Comparison of ENCODE assay signal across 15 cellular contexts in genomic region chr10:37171945-37172344, GRCh38. TPM values are rescaled to one million over a fixed set of nuclear protein-coding genes. Genes with fewer than 3 reads are reported as not detected.
"Had no signal": no experiment of that assay in that cellular context is flagged by ENCODE, and none has a peak within 500 bp of the region (broad histone marks: within the 10 kb centered on the region; RNA-seq: fewer than 3 reads in every experiment).

No MANE protein-coding gene starts in this region.

RNA-seq across cellular contexts. Expression of gene ANKRD30A, which starts 46.5 kb away (rescaled TPM):
- total RNA-seq: activated CD4-positive, alpha-beta memory T cell treated with anti-CD3 and anti-CD28 coated beads, Interleukin-2, amount 10 ng/mL, durations not matched to agents 7 days and 5 days; activated CD4-positive, alpha-beta T cell treated with anti-CD3 and anti-CD28 coated beads for 36 hours; activated CD4-positive, alpha-beta T cell treated with anti-CD3 and anti-CD28 coated beads, Interleukin-2, amount 10 ng/mL, durations not matched to agents 7 days and 5 days; activated CD8-positive, alpha-beta memory T cell treated with anti-CD3 and anti-CD28 coated beads, Interleukin-2, amount 10 ng/mL, durations not matched to agents 7 days and 5 days; activated CD8-positive, alpha-beta T cell treated with anti-CD3 and anti-CD28 coated beads, Interleukin-2, amount 10 ng/mL, durations not matched to agents 7 days and 5 days; activated naive CD8-positive, alpha-beta T cell treated with anti-CD3 and anti-CD28 coated beads, Interleukin-2, amount 10 ng/mL, durations not matched to agents 7 days and 5 days; activated T-helper 2 cell treated with anti-CD3 and anti-CD28 coated beads, Interferon-gamma antibody, Interleukin-2, Interleukin-4, amounts not matched to agents 10 μg/mL and 5 μg/mL and 100 μg/mL, durations not matched to agents 14 hours and 24 hours and 36 hours; ascending aorta; bronchial epithelial cell; cardiac muscle cell; T-cell; T-helper 1 cell treated with Interleukin-12 subunit alpha and Interleukin-12 subunit beta and Interleukin-4 antibody, amounts not matched to agents 30 ng/mL and 1 ng/mL, for 36 hours; T-helper 17 cell; T-helper 2 cell treated with Interferon-gamma antibody and Interleukin-4, amounts not matched to agents 100 ng/mL and 5 ng/mL, for 36 hours; WTC11 had no signal
- polyA plus RNA-seq: cardiac muscle cell had no signal
